14 cellular contexts compared by ENCODE assay signal in the genomic region with DNA sequence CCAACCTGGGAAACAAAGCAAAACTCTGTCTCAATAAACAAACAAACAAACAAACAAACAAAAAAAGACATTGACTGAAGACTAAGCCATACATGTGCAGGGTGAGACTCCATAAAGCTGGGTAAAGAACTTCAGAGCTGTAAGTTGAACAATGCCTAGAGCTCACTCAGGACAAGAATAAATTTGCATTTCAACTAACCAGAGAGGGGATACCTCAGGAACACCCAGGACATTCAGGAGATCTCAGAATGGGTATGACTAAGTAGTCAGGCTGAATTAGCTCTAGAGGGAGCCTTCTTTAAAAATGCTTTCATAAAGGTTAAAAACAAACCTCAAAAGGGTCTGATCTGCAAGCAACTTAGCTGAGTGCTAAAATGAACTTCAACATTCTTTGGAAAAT.
DNase-seq lines count a peak whose midpoint lies in the region; ATAC-seq and TF ChIP-seq lines count a peak whose summit lies in the region.
"Had no signal": no experiment of that assay in that cellular context is flagged by ENCODE, and none has a peak within 500 bp of the region (broad histone marks: within the 10 kb centered on the region; RNA-seq: fewer than 3 reads in every experiment).

No MANE protein-coding gene starts in this region.

- H3K36me3 Mint-ChIP-seq in activated CD4-positive, alpha-beta T cell treated with anti-CD3 and anti-CD28 coated beads, Interleukin-2, amount 10 ng/mL, durations not matched to agents 24 days and 14 days (ENCODE audit: low read depth) = no peaks in the 10 kb centered on the region
- H3K36me3 Mint-ChIP-seq: CD8-positive, alpha-beta memory T cell had no signal

- H3K4me3 ChIP-seq in RWPE2 (ENCODE audit: severe bottlenecking) (no peak overlapping the region), iPS-18a (ENCODE audit: low read length) (peak overlapping the region; percentile 27), lower lobe of right lung (no peak overlapping the region)
- H3K4me3 ChIP-seq: BLaER1, K562 had no signal

- H3K27me3 ChIP-seq in RWPE2 (ENCODE audit: insufficient read depth, poor library complexity, severe bottlenecking) (peaks cover 16% of the 10 kb centered on the region), iPS-18a (ENCODE audit: control insufficient read depth, insufficient read depth, low read length) (no peaks in the 10 kb centered on the region), lower lobe of right lung (ENCODE audit: low read depth) (peaks cover 17% of the 10 kb centered on the region)
- H3K27me3 ChIP-seq: BLaER1 had no signal

- no peak for TF ChIP-seq CTCF in RWPE2 (IDR thresholded peaks at IDR 0.05; ENCODE audit: poor library complexity, severe bottlenecking)
- no peak for TF ChIP-seq CTCF in lower lobe of right lung (IDR thresholded peaks at IDR 0.05)

- intact Hi-C loops in activated CD4-positive, alpha-beta T cell treated with anti-CD3 and anti-CD28 coated beads, Interleukin-2, amount 10 ng/mL, durations not matched to agents 24 days and 14 days (cut with micrococcal nuclease) = no loop called here
- intact Hi-C loops in lower lobe of right lung (cut with DNase I) = no loop called here

- H3K4me1 ChIP-seq in RWPE2 (ENCODE audit: insufficient read depth, poor library complexity, severe bottlenecking) (peaks cover 8% of the 10 kb centered on the region), iPS-18a (ENCODE audit: control insufficient read depth, low read depth, low read length) (peaks cover 9% of the 10 kb centered on the region), lower lobe of right lung (no peaks in the 10 kb centered on the region)

- H3K27ac Mint-ChIP-seq in activated CD4-positive, alpha-beta T cell treated with anti-CD3 and anti-CD28 coated beads, Interleukin-2, amount 10 ng/mL, durations not matched to agents 24 days and 14 days = no peak overlapping the region
- H3K27ac Mint-ChIP-seq: CD8-positive, alpha-beta memory T cell had no signal

- H3K4me1 Mint-ChIP-seq in activated CD4-positive, alpha-beta T cell treated with anti-CD3 and anti-CD28 coated beads, Interleukin-2, amount 10 ng/mL, durations not matched to agents 24 days and 14 days = no peaks in the 10 kb centered on the region
- H3K4me1 Mint-ChIP-seq: CD8-positive, alpha-beta memory T cell had no signal

- H3K9ac ChIP-seq in iPS-18a (ENCODE audit: low read length) = no peak overlapping the region
- H3K9ac ChIP-seq: BLaER1 had no signal

- no peak overlapping the region for H3K4me3 Mint-ChIP-seq in activated CD4-positive, alpha-beta T cell treated with anti-CD3 and anti-CD28 coated beads, Interleukin-2, amount 10 ng/mL, durations not matched to agents 24 days and 14 days
- H3K4me3 Mint-ChIP-seq: CD8-positive, alpha-beta memory T cell had no signal

- H3K9me3 Mint-ChIP-seq in activated CD4-positive, alpha-beta T cell treated with anti-CD3 and anti-CD28 coated beads, Interleukin-2, amount 10 ng/mL, durations not matched to agents 24 days and 14 days = no peaks in the 10 kb centered on the region

- peak; percentile 8 for DNase-seq in activated CD4-positive, alpha-beta T cell treated with anti-CD3 and anti-CD28 coated beads, Interleukin-2, amount 10 ng/mL, durations not matched to agents 24 days and 14 days
- no peak for DNase-seq in activated CD4-positive, alpha-beta T cell treated with anti-CD3 and anti-CD28 coated beads, Interleukin-2, amount 50 U/mL, for 4 hours
- DNase-seq in RWPE2 (ENCODE audit: low spot score) (no peak), COR-L47 (lab: John Stamatoyannopoulos, UW) (no peak), lower lobe of right lung (no peak)
- DNase-seq: AML-193; CD8-positive, alpha-beta memory T cell; DMS53; GF-D8 had no signal

- H3K27ac ChIP-seq in RWPE2 (ENCODE audit: poor library complexity, severe bottlenecking) = no peak overlapping the region
- no peak overlapping the region for H3K27ac ChIP-seq in iPS-18a (ENCODE audit: low read length)
- H3K27ac ChIP-seq in lower lobe of right lung = no peak overlapping the region
- H3K27ac ChIP-seq: 22Rv1, BLaER1 had no signal

- peaks cover 3% of the 10 kb centered on the region for H3K27me3 Mint-ChIP-seq in activated CD4-positive, alpha-beta T cell treated with anti-CD3 and anti-CD28 coated beads, Interleukin-2, amount 10 ng/mL, durations not matched to agents 24 days and 14 days

- H3K36me3 ChIP-seq in RWPE2 (ENCODE audit: low read depth) = no peaks in the 10 kb centered on the region
- H3K36me3 ChIP-seq in iPS-18a (ENCODE audit: control insufficient read depth, low read depth, low read length) = no peaks in the 10 kb centered on the region
- no peaks in the 10 kb centered on the region for H3K36me3 ChIP-seq in lower lobe of right lung
- H3K36me3 ChIP-seq: BLaER1 had no signal

- 0 out of 3 replicates have a peak, but pooled peaks have one; percentile 29 for ATAC-seq in RWPE2 (ENCODE audit: low read depth)
- ATAC-seq in HG02981 (IDR thresholded peaks at IDR 0.05; ENCODE audit: unreplicated experiment) = no peak
- ATAC-seq in lower lobe of right lung = no peak
- ATAC-seq: K562 had no signal

- H3K9me3 ChIP-seq in RWPE2 (ENCODE audit: severe bottlenecking) (peaks cover 3% of the 10 kb centered on the region), iPS-18a (ENCODE audit: control insufficient read depth, low read depth, low read length) (peaks cover 9% of the 10 kb centered on the region), lower lobe of right lung (no peaks in the 10 kb centered on the region)
